ENCODE assay signal across 8 cellular contexts in genomic region chr1:161177936-161178244, GRCh38. TPM values are rescaled to one million over a fixed set of nuclear protein-coding genes. Genes with fewer than 3 reads are reported as not detected.
DNase-seq lines count a peak whose midpoint lies in the region; ATAC-seq and TF ChIP-seq lines count a peak whose summit lies in the region.

No MANE protein-coding gene starts in this region.

- POLR2A ChIA-PET in SK-N-SH (lab: Yijun Ruan, JAX): no interaction called here

- CTCF ChIA-PET in SK-N-SH (lab: Yijun Ruan, JAX): interaction anchor here (1.0 to 4.1 kb wide), 3 partner anchors 12 to 16 kb away, joined by 3 to 29 read pairs (median 3); partner anchors contain the start of gene PPOX

- WGBS in SK-N-SH (ENCODE audit: low lambda C conversion rate): 83% methylated on average over 9 of the region's 9 CpGs

- no peak for TF ChIP-seq CTCF in SK-N-SH (IDR thresholded peaks at IDR 0.05)

- H3K27ac ChIP-seq in SK-N-SH (ENCODE audit: low read depth in 2 of 2, low read length in 1 of 2) (peak overlapping the region; percentile 44 to 74; a peak in 3 of 4 replicates), iPS-20b (ENCODE audit: low read length) (no peak overlapping the region), stomach smooth muscle (ENCODE audit: low read length) (peak overlapping the region; percentile 89)

- H3F3A ChIP-seq in SK-N-SH (replicated peaks; ENCODE audit: insufficient read depth): peaks cover 5% of the 10 kb centered on the region

- H3K9ac ChIP-seq in SK-N-SH: peak overlapping the region; percentile 77; the same call in 1 of the 2 replicates
- H3K9ac ChIP-seq in iPS-20b (ENCODE audit: low read depth, low read length): peak overlapping the region; percentile 79; the same call in 1 of the 2 replicates
- H3K9ac ChIP-seq in stomach smooth muscle (ENCODE audit: low read length in 2 of 2): peak overlapping the region; percentile 86 to 95

- ATAC-seq in SK-N-SH treated with all-trans-retinoic acid at 6 μM for 48 hours (no peak), HG02870 (IDR thresholded peaks at IDR 0.05; ENCODE audit: unreplicated experiment) (no peak)
- no peak for ATAC-seq in activated naive CD4-positive, alpha-beta T cell treated with anti-CD3 and anti-CD28 coated beads, Interleukin-2, amount 50 U/mL, for 72 hours

- H3K79me2 ChIP-seq in SK-N-SH (ENCODE audit: insufficient read depth): peaks cover 17% of the 10 kb centered on the region

- no peaks in the 10 kb centered on the region for H3K9me2 ChIP-seq in SK-N-SH

- TF ChIP-seq EP300 in SK-N-SH (IDR thresholded peaks at IDR 0.05; ENCODE audit: borderline replicate concordance in 1 of 2, low read depth in 1 of 2, low read length in 1 of 2): no peak

- DNase-seq in SK-N-SH: no peak
- no peak for DNase-seq in activated naive CD4-positive, alpha-beta T cell treated with anti-CD3 and anti-CD28 coated beads, Interleukin-2, amount 50 U/mL, for 72 hours (ENCODE audit: low spot score in 2 of 2)
- DNase-seq in NCI-H187 (lab: John Stamatoyannopoulos, UW): no peak
- DNase-seq in COLO668 (lab: John Stamatoyannopoulos, UW; ENCODE audit: unreplicated experiment): no peak

- H3K9me3 ChIP-seq in SK-N-SH (no peaks in the 10 kb centered on the region), iPS-20b (ENCODE audit: insufficient read depth, low read depth, low read length) (no peaks in the 10 kb centered on the region), stomach smooth muscle (ENCODE audit: control insufficient read depth in 2 of 2, low read length in 2 of 2) (no peaks in the 10 kb centered on the region)

- no peaks in the 10 kb centered on the region for H3K9me3 Mint-ChIP-seq in activated naive CD4-positive, alpha-beta T cell treated with anti-CD3 and anti-CD28 coated beads, Interleukin-2, amount 50 U/mL, for 72 hours

- peak overlapping the region; percentile 98 for H3K4me2 ChIP-seq in SK-N-SH

- H3K4me1 ChIP-seq in SK-N-SH (ENCODE audit: control insufficient read depth in 1 of 2, insufficient read depth in 2 of 2, low read depth in 1 of 2, low read length in 1 of 2) (peaks cover 0 to 18% of the 10 kb centered on the region in 2 experiments; a peak in 1 of 4 replicates), iPS-20b (ENCODE audit: insufficient read depth, low read length) (peaks cover 6% of the 10 kb centered on the region; the same call in 1 of the 2 replicates), stomach smooth muscle (ENCODE audit: control insufficient read depth, insufficient read depth, low read length) (peaks cover 24% of the 10 kb centered on the region)

- peak overlapping the region; percentile 73; a peak in 2 of 4 replicates for H3K4me3 ChIP-seq in SK-N-SH (ENCODE audit: low read depth in 2 of 2, low read length in 1 of 2)
- peak overlapping the region; percentile 84 for H3K4me3 ChIP-seq in iPS-20b (ENCODE audit: low read length)
- H3K4me3 ChIP-seq in stomach smooth muscle (ENCODE audit: low read length in 2 of 2): peak overlapping the region; percentile 78 to 95

- peaks cover 41 to 43% of the 10 kb centered on the region in 2 donors for H3K36me3 Mint-ChIP-seq in activated naive CD4-positive, alpha-beta T cell treated with anti-CD3 and anti-CD28 coated beads, Interleukin-2, amount 50 U/mL, for 72 hours

- H3K36me3 ChIP-seq in SK-N-SH (replicated peaks in 1 of 2; ENCODE audit: control insufficient read depth in 1 of 2, insufficient read depth in 2 of 2, low read length in 1 of 2) (peaks cover 19 to 25% of the 10 kb centered on the region in 2 experiments), iPS-20b (ENCODE audit: insufficient read depth, low read depth, low read length) (peaks cover 25% of the 10 kb centered on the region), stomach smooth muscle (ENCODE audit: control insufficient read depth in 2 of 2, insufficient read depth in 2 of 2, low read length in 2 of 2) (peaks cover 11 to 20% of the 10 kb centered on the region in 2 donors)

- TF ChIP-seq RAD21 in SK-N-SH (IDR thresholded peaks at IDR 0.05; ENCODE audit: low read length): no peak

- H3K27ac Mint-ChIP-seq in activated naive CD4-positive, alpha-beta T cell treated with anti-CD3 and anti-CD28 coated beads, Interleukin-2, amount 50 U/mL, for 72 hours: peak overlapping the region; percentile 94 to 100

- H2AFZ ChIP-seq in SK-N-SH (ENCODE audit: low read depth): peak overlapping the region; percentile 87

- no peaks in the 10 kb centered on the region for H4K20me1 ChIP-seq in SK-N-SH (ENCODE audit: insufficient read depth)

- H3K27me3 ChIP-seq in SK-N-SH (ENCODE audit: insufficient read depth): no peaks in the 10 kb centered on the region
- H3K27me3 ChIP-seq in iPS-20b (ENCODE audit: insufficient read depth, low read length): no peaks in the 10 kb centered on the region
- no peaks in the 10 kb centered on the region for H3K27me3 ChIP-seq in stomach smooth muscle (ENCODE audit: control insufficient read depth in 1 of 2, insufficient read depth in 2 of 2, low read length in 2 of 2)

TF ChIP-seq in SK-N-SH, 30 proteins besides CTCF, POLR2A, EP300 and RAD21 (continues in another document):
- TF ChIP-seq RCOR1 (IDR thresholded peaks at IDR 0.05; ENCODE audit: low read length): no peak
- no peak for TF ChIP-seq ZBTB33 (IDR thresholded peaks at IDR 0.05; ENCODE audit: borderline replicate concordance, low read depth)
- TF ChIP-seq MXI1 (IDR thresholded peaks at IDR 0.05; ENCODE audit: low read depth, low read length): no peak

TF ChIP-seq in SK-N-SH treated with all-trans-retinoic acid at 6 μM for 48 hours, 23 proteins besides CTCF, POLR2A, EP300 and RAD21 (continues in another document):
- no peak for TF ChIP-seq ZNF70 (CRISPR knock-in tag; IDR thresholded peaks at IDR 0.05)
- no peak for TF ChIP-seq OSR1 (CRISPR knock-in tag; IDR thresholded peaks at IDR 0.05)
- TF ChIP-seq CSRNP3 (CRISPR knock-in tag; IDR thresholded peaks at IDR 0.05): no peak
- TF ChIP-seq TSHZ2 (CRISPR knock-in tag; IDR thresholded peaks at IDR 0.05): no peak
- TF ChIP-seq ZNF565 (CRISPR knock-in tag; conservative IDR thresholded peaks at IDR 0.05; ENCODE audit: low read depth): no peak
- TF ChIP-seq CSDC2 (CRISPR knock-in tag; IDR thresholded peaks at IDR 0.05): no peak

RNA-seq across cellular contexts. Expression of gene B4GALT3, which starts 0.6 kb away (rescaled TPM):
- polyA plus RNA-seq in SK-N-SH (2012; rRNA removed): 50.5 and 56.5 TPM in 2 replicates
- polyA plus RNA-seq in SK-N-SH (2012; cell fraction: cytosol; rRNA removed): 36.4 and 47.7 TPM in 2 replicates
- 60.0 and 75.7 TPM in 2 replicates for polyA plus RNA-seq in SK-N-SH (2012; cell fraction: nucleus; rRNA removed)
- 10 to 100 TPM; 39.0 to 92.4 TPM for total RNA-seq in activated naive CD4-positive, alpha-beta T cell treated with anti-CD3 and anti-CD28 coated beads, Interleukin-2, amount 50 U/mL, for 72 hours

RNA-seq across cellular contexts. Expression of gene PPOX, which starts 11.7 kb away (rescaled TPM):
- 30.7 and 47.3 TPM in 2 replicates for polyA plus RNA-seq in SK-N-SH (2012; rRNA removed)
- polyA plus RNA-seq in SK-N-SH (2012; cell fraction: cytosol; rRNA removed): 9.4 and 15.8 TPM in 2 replicates
- 216 and 224 TPM in 2 replicates for polyA plus RNA-seq in SK-N-SH (2012; cell fraction: nucleus; rRNA removed)
- 10 to 100 TPM; 28.2 to 41.0 TPM for total RNA-seq in activated naive CD4-positive, alpha-beta T cell treated with anti-CD3 and anti-CD28 coated beads, Interleukin-2, amount 50 U/mL, for 72 hours

RNA-seq across cellular contexts. Expression of gene USP21, which starts 18.6 kb away (rescaled TPM):
- polyA plus RNA-seq in SK-N-SH (2012; rRNA removed): 24.5 and 26.8 TPM in 2 replicates
- polyA plus RNA-seq in SK-N-SH (2012; cell fraction: cytosol; rRNA removed): 13.4 and 18.4 TPM in 2 replicates
- 94.1 and 110 TPM in 2 replicates for polyA plus RNA-seq in SK-N-SH (2012; cell fraction: nucleus; rRNA removed)
- 10 to 100 TPM; 30.3 to 60.3 TPM for total RNA-seq in activated naive CD4-positive, alpha-beta T cell treated with anti-CD3 and anti-CD28 coated beads, Interleukin-2, amount 50 U/mL, for 72 hours

RNA-seq across cellular contexts. Expression of gene ADAMTS4, which starts 21.0 kb away (rescaled TPM):
- polyA plus RNA-seq in SK-N-SH (2012; rRNA removed): 1.2 and 1.6 TPM in 2 replicates
- 0.59 and 1.0 TPM in 2 replicates for polyA plus RNA-seq in SK-N-SH (2012; cell fraction: cytosol; rRNA removed)
- polyA plus RNA-seq in SK-N-SH (2012; cell fraction: nucleus; rRNA removed): 1.5 and 2.0 TPM in 2 replicates
- total RNA-seq in activated naive CD4-positive, alpha-beta T cell treated with anti-CD3 and anti-CD28 coated beads, Interleukin-2, amount 50 U/mL, for 72 hours: 1 to 10 TPM; 2.7 to 4.2 TPM

RNA-seq across cellular contexts. Expression of gene UFC1, which starts 24.1 kb away (rescaled TPM):
- polyA plus RNA-seq in SK-N-SH (2012; rRNA removed): 150 and 201 TPM in 2 replicates
- polyA plus RNA-seq in SK-N-SH (2012; cell fraction: cytosol; rRNA removed): 232 and 236 TPM in 2 replicates
- 40.4 and 62.6 TPM in 2 replicates for polyA plus RNA-seq in SK-N-SH (2012; cell fraction: nucleus; rRNA removed)
- total RNA-seq in activated naive CD4-positive, alpha-beta T cell treated with anti-CD3 and anti-CD28 coated beads, Interleukin-2, amount 50 U/mL, for 72 hours: 100 to 1,000 TPM in 1 of 2 donors, 10 to 100 TPM in 1; 95.8 to 239 TPM
